Comparison of ENCODE assay signal across 14 cellular contexts in the genomic region with DNA sequence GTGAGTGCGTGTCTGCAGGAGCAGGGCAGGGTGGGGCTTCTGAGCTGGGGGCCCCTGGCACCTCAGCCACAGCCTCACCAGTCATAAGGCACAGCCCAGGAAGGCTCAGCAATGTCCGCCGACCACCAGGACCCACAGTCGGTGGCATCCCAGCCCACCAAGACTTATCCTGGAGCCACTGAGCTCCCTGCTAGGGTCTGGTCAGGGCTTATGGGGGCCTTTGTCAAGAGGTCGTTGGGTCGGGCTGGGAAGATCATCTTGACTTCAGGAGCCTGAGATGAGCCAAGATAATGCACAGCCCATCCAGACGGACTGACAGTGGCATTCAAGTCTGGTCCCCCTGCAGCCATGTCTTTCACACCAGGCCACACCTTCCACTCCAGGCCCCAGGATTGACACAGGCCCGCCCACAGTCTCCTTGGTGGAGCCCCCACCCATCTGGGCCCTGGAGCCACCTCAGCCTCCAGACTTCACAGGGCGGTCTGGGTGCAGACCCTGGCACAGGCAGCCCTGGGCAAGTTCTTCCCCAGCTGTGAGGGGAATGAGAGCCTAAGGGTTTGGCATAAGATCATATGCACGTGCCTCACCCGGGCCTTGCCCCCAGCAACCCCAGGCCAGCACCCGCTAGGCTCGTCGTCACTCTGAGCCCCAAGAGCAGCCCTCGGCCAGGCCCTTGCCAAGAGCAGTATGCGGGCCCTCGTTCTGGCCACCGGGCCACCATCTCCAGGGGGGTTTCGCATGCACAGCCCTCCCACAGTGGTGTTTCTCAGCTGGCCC.
DNase-seq lines count a peak whose midpoint lies in the region; ATAC-seq and TF ChIP-seq lines count a peak whose summit lies in the region.
"Had no signal": no experiment of that assay in that cellular context is flagged by ENCODE, and none has a peak within 500 bp of the region (broad histone marks: within the 10 kb centered on the region; RNA-seq: fewer than 3 reads in every experiment).

No MANE protein-coding gene starts in this region.

- peaks cover 5% of the 10 kb centered on the region for H3K27me3 Mint-ChIP-seq in activated CD4-positive, alpha-beta memory T cell treated with anti-CD3 and anti-CD28 coated beads, Interleukin-2, amount 10 ng/mL, durations not matched to agents 7 days and 5 days
- H3K27me3 Mint-ChIP-seq: CD4-positive, alpha-beta memory T cell; stimulated activated memory B cell treated with anti-CD40 and anti-IgM and Interleukin-4, amounts not matched to agents 10 μg/mL and 1 μg/mL and 100 μg/mL, for 72 hours had no signal

- no peak overlapping the region for H3K4me3 Mint-ChIP-seq in activated CD4-positive, alpha-beta memory T cell treated with anti-CD3 and anti-CD28 coated beads, Interleukin-2, amount 10 ng/mL, durations not matched to agents 7 days and 5 days
- H3K4me3 Mint-ChIP-seq: CD4-positive, alpha-beta memory T cell; stimulated activated memory B cell treated with anti-CD40 and anti-IgM and Interleukin-4, amounts not matched to agents 10 μg/mL and 1 μg/mL and 100 μg/mL, for 72 hours had no signal

- no peak overlapping the region for H3K27ac Mint-ChIP-seq in activated CD4-positive, alpha-beta memory T cell treated with anti-CD3 and anti-CD28 coated beads, Interleukin-2, amount 10 ng/mL, durations not matched to agents 7 days and 5 days
- H3K27ac Mint-ChIP-seq: CD4-positive, alpha-beta memory T cell; stimulated activated memory B cell treated with anti-CD40 and anti-IgM and Interleukin-4, amounts not matched to agents 10 μg/mL and 1 μg/mL and 100 μg/mL, for 72 hours had no signal

- H3K9me3 Mint-ChIP-seq in activated CD4-positive, alpha-beta memory T cell treated with anti-CD3 and anti-CD28 coated beads, Interleukin-2, amount 10 ng/mL, durations not matched to agents 7 days and 5 days: no peaks in the 10 kb centered on the region
- H3K9me3 Mint-ChIP-seq: stimulated activated memory B cell treated with anti-CD40 and anti-IgM and Interleukin-4, amounts not matched to agents 10 μg/mL and 1 μg/mL and 100 μg/mL, for 72 hours had no signal

- TF ChIP-seq POLR2A in heart left ventricle (IDR thresholded peaks at IDR 0.05) (no peak), prostate gland (IDR thresholded peaks at IDR 0.05) (no peak)

- TF ChIP-seq CTCF in heart left ventricle (IDR thresholded peaks at IDR 0.05) (no peak), prostate gland (IDR thresholded peaks at IDR 0.05) (no peak)

- DNase-seq in activated CD4-positive, CD25-positive, alpha-beta regulatory T cell treated with anti-CD3 and anti-CD28 coated beads, Interleukin-2, amount 50 U/mL, for 72 hours: peak; percentile 24
- peak; percentile 15 for DNase-seq in activated CD4-positive, alpha-beta memory T cell treated with anti-CD3 and anti-CD28 coated beads, Interleukin-2, amount 10 ng/mL, durations not matched to agents 7 days and 5 days
- DNase-seq in heart left ventricle (peak; percentile 4 to 46 (median 13)), prostate gland (ENCODE audit: low spot score) (peak; percentile 3), DMS153 (lab: John Stamatoyannopoulos, UW) (no peak), KG1 (lab: John Stamatoyannopoulos, UW) (no peak)
- DNase-seq: amygdala; CD4-positive, alpha-beta memory T cell; dermis blood vessel endothelial cell; stimulated activated CD4-positive, alpha-beta T cell treated with anti-CD3 and anti-CD28 coated beads, Interleukin-2, amount 100 ng/mL, for 48 hours had no signal

- CTCF ChIA-PET in activated CD4-positive, alpha-beta memory T cell treated with anti-CD3 and anti-CD28 coated beads, Interleukin-2, amount 10 ng/mL, durations not matched to agents 7 days and 5 days (lab: Charles Lee): no interaction called here

- H3K36me3 ChIP-seq in heart left ventricle (peaks cover 0 to 6% (median 0%) of the 10 kb centered on the region in 9 donors), prostate gland (no peaks in the 10 kb centered on the region)

- peaks cover 8% of the 10 kb centered on the region for H3K4me1 Mint-ChIP-seq in activated CD4-positive, alpha-beta memory T cell treated with anti-CD3 and anti-CD28 coated beads, Interleukin-2, amount 10 ng/mL, durations not matched to agents 7 days and 5 days

- intact Hi-C loops in heart left ventricle (cut with DNase I) (loop anchor here in 1 of 10 donors (10.0 kb wide), 1 partner anchor 225 kb away; no protein-coding TSS in a partner anchor), prostate gland (cut with DNase I) (no loop called here)

- H3K9me3 ChIP-seq in heart left ventricle: peaks cover 0 to 6% (median 0%) of the 10 kb centered on the region in 12 donors
- no peaks in the 10 kb centered on the region for H3K9me3 ChIP-seq in prostate gland

- POLR2A ChIA-PET in activated CD4-positive, alpha-beta memory T cell treated with anti-CD3 and anti-CD28 coated beads, Interleukin-2, amount 10 ng/mL, durations not matched to agents 7 days and 5 days (lab: Charles Lee): no interaction called here

- H3K27ac ChIP-seq in heart left ventricle (no peak overlapping the region), prostate gland (no peak overlapping the region)
- H3K27ac ChIP-seq: 22Rv1 had no signal

- no peaks in the 10 kb centered on the region for H3K36me3 Mint-ChIP-seq in activated CD4-positive, alpha-beta memory T cell treated with anti-CD3 and anti-CD28 coated beads, Interleukin-2, amount 10 ng/mL, durations not matched to agents 7 days and 5 days (ENCODE audit: low read depth)

- H3K4me3 ChIP-seq in heart left ventricle (no peak overlapping the region), prostate gland (no peak overlapping the region)

- 92 to 95% (median 94%) methylated on average over 8 to 19 of the region's 19 CpGs for WGBS in heart left ventricle, 4 donors
- WGBS in prostate gland: 86% methylated on average over 19 of the region's 19 CpGs

- H3K4me1 ChIP-seq in heart left ventricle: no peaks in the 10 kb centered on the region
- H3K4me1 ChIP-seq in prostate gland (replicated peaks): no peaks in the 10 kb centered on the region

- H3K27me3 ChIP-seq in heart left ventricle (no peaks in the 10 kb centered on the region), prostate gland (replicated peaks; ENCODE audit: insufficient read depth) (no peaks in the 10 kb centered on the region)

- ATAC-seq in activated CD4-positive, CD25-positive, alpha-beta regulatory T cell treated with anti-CD3 and anti-CD28 coated beads, Interleukin-2, amount 50 U/mL, for 24 hours: no peak
- ATAC-seq in heart left ventricle: no peak
- ATAC-seq in GM18868 (IDR thresholded peaks at IDR 0.05; ENCODE audit: unreplicated experiment): no peak
- ATAC-seq: stimulated activated memory B cell treated with anti-CD40 and anti-IgM and Interleukin-4, amounts not matched to agents 10 μg/mL and 1 μg/mL and 100 μg/mL, for 72 hours had no signal

Comparison
In these comparisons a context has a peak if more than half of its experiments do, and no peak if none do; other contexts are left out.
1. DNase-seq: peak in activated CD4-positive, CD25-positive, alpha-beta regulatory T cell treated with anti-CD3 and anti-CD28 coated beads, Interleukin-2, amount 50 U/mL, for 72 hours (single experiment), activated CD4-positive, alpha-beta memory T cell treated with anti-CD3 and anti-CD28 coated beads, Interleukin-2, amount 10 ng/mL, durations not matched to agents 7 days and 5 days (single experiment), heart left ventricle (5 of 5) and prostate gland (single experiment); none in DMS153 (single experiment) and KG1 (single experiment).